In the genomic region with DNA sequence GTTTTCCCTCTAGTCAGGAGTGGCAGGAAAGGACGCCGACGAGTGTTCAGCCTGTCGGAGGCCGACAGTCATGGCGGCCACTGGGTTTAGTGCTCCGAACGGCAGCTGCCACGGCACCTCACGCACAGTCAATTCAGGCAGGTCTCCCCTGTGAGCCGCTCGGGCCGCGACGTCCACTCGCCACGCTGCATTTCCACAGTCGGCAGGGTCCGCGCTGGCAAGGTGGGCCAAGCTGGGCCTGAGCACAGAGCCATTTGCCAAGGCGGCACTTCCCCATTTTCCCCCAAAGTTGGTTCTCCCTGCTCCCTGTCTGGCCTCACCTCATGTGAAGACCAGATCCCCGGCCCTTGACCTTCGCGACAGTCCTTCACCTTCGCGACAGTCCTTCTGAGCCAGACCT, we compare ENCODE assay signal across 18 cellular contexts.
"Had no signal": no experiment of that assay in that cellular context is flagged by ENCODE, and none has a peak within 500 bp of the region (broad histone marks: within the 10 kb centered on the region; RNA-seq: fewer than 3 reads in every experiment).

No MANE protein-coding gene starts in this region.

- H3K36me3 ChIP-seq: cardiac muscle cell, thoracic aorta had no signal

- H3K27me3 ChIP-seq: body of pancreas, cardiac muscle cell, heart left ventricle, sigmoid colon, upper lobe of right lung had no signal

- H3K4me3 ChIP-seq: body of pancreas, cardiac muscle cell, heart left ventricle, sigmoid colon, smooth muscle cell, thoracic aorta, upper lobe of right lung had no signal

- ATAC-seq: body of pancreas, heart left ventricle, left cardiac atrium, SK-N-SH treated with all-trans-retinoic acid at 6 μM for 48 hours, upper lobe of right lung had no signal

- H3K4me3 Mint-ChIP-seq: activated CD4-positive, alpha-beta memory T cell treated with anti-CD3 and anti-CD28 coated beads, Interleukin-2, amount 10 ng/mL, durations not matched to agents 7 days and 5 days; activated naive CD8-positive, alpha-beta T cell treated with anti-CD3 and anti-CD28 coated beads for 36 hours; nephron progenitor cell had no signal

- DNase-seq: activated CD4-positive, alpha-beta memory T cell treated with anti-CD3 and anti-CD28 coated beads, Interleukin-2, amount 10 ng/mL, durations not matched to agents 7 days and 5 days; activated naive CD4-positive, alpha-beta T cell treated with Interleukin-2 at 50 U/mL for 16 hours; activated naive CD8-positive, alpha-beta T cell treated with anti-CD3 and anti-CD28 coated beads for 36 hours; body of pancreas; cortex of kidney; left cardiac atrium; nephron progenitor cell; occipital lobe; sigmoid colon; stimulated activated CD4-positive, alpha-beta T cell treated with anti-CD3 and anti-CD28 coated beads, Interleukin-15, amount 100 ng/mL, for 24 hours; stimulated activated naive CD4-positive, alpha-beta T cell treated with Interleukin-2 at 50 U/mL for 16 hours; T-helper 9 cell; upper lobe of right lung had no signal

- H3K9me3 Mint-ChIP-seq: activated CD4-positive, alpha-beta memory T cell treated with anti-CD3 and anti-CD28 coated beads, Interleukin-2, amount 10 ng/mL, durations not matched to agents 7 days and 5 days; activated naive CD8-positive, alpha-beta T cell treated with anti-CD3 and anti-CD28 coated beads for 36 hours; nephron progenitor cell had no signal

- H3K4me1 ChIP-seq: body of pancreas, sigmoid colon, upper lobe of right lung had no signal

- H3K27ac ChIP-seq: body of pancreas, cardiac muscle cell, heart left ventricle, sigmoid colon, thoracic aorta, upper lobe of right lung had no signal

- H3K9me3 ChIP-seq: body of pancreas, heart left ventricle, sigmoid colon, thoracic aorta, upper lobe of right lung had no signal

- H3K4me2 ChIP-seq: smooth muscle cell had no signal

- H3K27ac Mint-ChIP-seq: activated CD4-positive, alpha-beta memory T cell treated with anti-CD3 and anti-CD28 coated beads, Interleukin-2, amount 10 ng/mL, durations not matched to agents 7 days and 5 days; nephron progenitor cell had no signal

- H3K27me3 Mint-ChIP-seq: activated CD4-positive, alpha-beta memory T cell treated with anti-CD3 and anti-CD28 coated beads, Interleukin-2, amount 10 ng/mL, durations not matched to agents 7 days and 5 days; activated naive CD8-positive, alpha-beta T cell treated with anti-CD3 and anti-CD28 coated beads for 36 hours had no signal
